ENCODE assay signal across 1 cellular context in genomic region chr10:80204801-80205477, GRCh38.
TF ChIP-seq lines count a peak whose summit lies in the region.

No MANE protein-coding gene starts in this region.

TF ChIP-seq in GM12878, 131 proteins besides CTCF, POLR2A, EP300 and RAD21 (continued from another document):
- 0 out of 2 replicates have a peak, but pooled peaks have one; percentile 46 for TF ChIP-seq BCLAF1 (IDR thresholded peaks at IDR 0.05)
- peak; percentile 94 for TF ChIP-seq GATAD2B (conservative IDR thresholded peaks at IDR 0.05; ENCODE audit: low read depth)
- no peak for TF ChIP-seq BRCA1 (IDR thresholded peaks at IDR 0.05; ENCODE audit: low read depth, low read length)
- TF ChIP-seq RAD51 (IDR thresholded peaks at IDR 0.05): no peak
- TF ChIP-seq ZNF207 (IDR thresholded peaks at IDR 0.05; ENCODE audit: borderline replicate concordance): 0 out of 2 replicates have a peak, but pooled peaks have one; percentile 79
- TF ChIP-seq MLLT1 (IDR thresholded peaks at IDR 0.05): no peak
- TF ChIP-seq NKRF (conservative IDR thresholded peaks at IDR 0.05): peak; percentile 77
- peak; percentile 86 for TF ChIP-seq NR2F1 (conservative IDR thresholded peaks at IDR 0.05)
- TF ChIP-seq NR2C1 (IDR thresholded peaks at IDR 0.05): no peak
- TF ChIP-seq POLR2AphosphoS2 (IDR thresholded peaks at IDR 0.05; ENCODE audit: low read depth, low read length): peak; percentile 2; the same call in 1 of the 2 replicates
- peak; percentile 78; the same call in 1 of the 2 replicates for TF ChIP-seq BACH1 (IDR thresholded peaks at IDR 0.05; ENCODE audit: borderline replicate concordance)
TF ChIP-seq in GM12878: peak in this region for 15.
